In the genomic region with DNA sequence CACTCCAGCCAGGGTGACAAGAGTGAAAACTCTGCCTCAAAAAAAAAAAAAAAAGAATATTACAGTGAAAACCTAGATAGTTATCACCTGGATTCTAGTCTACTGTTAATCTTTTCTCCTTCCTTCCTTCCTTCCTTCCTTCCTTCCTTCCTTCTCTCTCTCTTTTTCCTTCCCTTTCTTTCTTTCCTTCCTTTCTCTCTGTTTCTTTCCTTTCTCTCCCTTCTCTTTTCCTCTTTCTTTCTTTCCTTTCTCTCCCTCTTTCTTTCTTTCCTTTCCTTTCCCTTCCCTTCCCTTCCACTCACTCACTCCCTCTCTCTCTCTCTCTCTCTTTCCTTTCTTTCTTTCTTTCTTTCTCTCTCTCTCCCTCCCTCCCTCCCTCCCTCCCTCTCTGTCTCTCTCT, we compare ENCODE assay signal across 10 cellular contexts. TPM values are rescaled to one million over a fixed set of nuclear protein-coding genes. Genes with fewer than 3 reads are reported as not detected.
"Had no signal": no experiment of that assay in that cellular context is flagged by ENCODE, and none has a peak within 500 bp of the region (broad histone marks: within the 10 kb centered on the region; RNA-seq: fewer than 3 reads in every experiment).

No MANE protein-coding gene starts in this region.

- DNase-seq: IMR-90, KBM-7, KG1 had no signal

- H3K27me3 Mint-ChIP-seq: IgD-negative memory B cell had no signal

- H3K9ac ChIP-seq: KMS-11 had no signal

- ATAC-seq: HepG2 had no signal

- H3K9me3 Mint-ChIP-seq: IgD-negative memory B cell had no signal

- H3K27ac Mint-ChIP-seq: IgD-negative memory B cell had no signal

- FAIRE-seq: HepG2, HTR-8/SVneo had no signal

- H3K4me3 Mint-ChIP-seq: IgD-negative memory B cell had no signal

- H3K36me3 Mint-ChIP-seq: IgD-negative memory B cell had no signal

- H3K27ac ChIP-seq: HL-60, KMS-11 had no signal

- H3K4me2 ChIP-seq: KMS-11 had no signal

RNA-seq across cellular contexts. Expression of gene TTYH1, which starts 9.6 kb away (rescaled TPM):
- total RNA-seq: HT-29, HT1080, IMR-90 had no signal
- polyA plus RNA-seq: IMR-90 had no signal

RNA-seq across cellular contexts. Expression of gene LAIR1, which starts 40.9 kb away (rescaled TPM):
- total RNA-seq: HT-29, HT1080, IMR-90 had no signal
- polyA plus RNA-seq: IMR-90 had no signal

RNA-seq across cellular contexts. Expression of gene LENG9, which starts 58.0 kb away (rescaled TPM):
- polyA plus RNA-seq: IgD-negative memory B cell had no signal
